Comparison of ENCODE assay signal across 32 cellular contexts in genomic region chr2:33177627-33178026, GRCh38.
"Had no signal": no experiment of that assay in that cellular context is flagged by ENCODE, and none has a peak within 500 bp of the region (broad histone marks: within the 10 kb centered on the region; RNA-seq: fewer than 3 reads in every experiment).

No MANE protein-coding gene starts in this region.

- H3K4me3 ChIP-seq: coronary artery, dorsolateral prefrontal cortex had no signal

- H3K9me3 Mint-ChIP-seq: activated B cell treated with CpG ODN at 0.5 μM for 24 hours; activated CD8-positive, alpha-beta T cell treated with anti-CD3 and anti-CD28 coated beads for 36 hours; activated T-cell treated with anti-CD3 and anti-CD28 coated beads, Interleukin-2, amount 50 U/mL, for 4 hours; activated T-helper 17 cell treated with anti-CD3 and anti-CD28 coated beads, Interleukin-2, amount 50 U/mL, for 72 hours; dendritic cell treated with granulocyte-macrophage colony-stimulating factor and Interleukin-4, amounts not matched to agents 40 ng/mL and 50 ng/mL, for 4 days; T-helper 2 cell treated with Interferon-gamma antibody and Interleukin-4, amounts not matched to agents 5 μg/mL and 100 μg/mL, for 36 hours had no signal

- H3K4me1 Mint-ChIP-seq: activated B cell treated with CpG ODN at 0.5 μM for 24 hours; activated T-helper 17 cell treated with anti-CD3 and anti-CD28 coated beads, Interleukin-2, amount 50 U/mL, for 72 hours; endodermal cell; T-helper 17 cell had no signal

- H3K27me3 Mint-ChIP-seq: activated B cell treated with CpG ODN at 0.5 μM for 24 hours; activated CD8-positive, alpha-beta T cell treated with anti-CD3 and anti-CD28 coated beads for 36 hours; activated naive CD8-positive, alpha-beta T cell; activated T-helper 17 cell treated with anti-CD3 and anti-CD28 coated beads, Interleukin-2, amount 50 U/mL, for 72 hours; dendritic cell treated with granulocyte-macrophage colony-stimulating factor and Interleukin-4, amounts not matched to agents 40 ng/mL and 50 ng/mL, for 4 days; T-helper 17 cell had no signal

- ATAC-seq: activated CD4-positive, CD25-positive, alpha-beta regulatory T cell treated with anti-CD3 and anti-CD28 coated beads, Interleukin-2, amount 50 U/mL, for 24 hours; activated CD8-positive, alpha-beta T cell treated with anti-CD3 and anti-CD28 coated beads for 36 hours; activated T-cell treated with anti-CD3 and anti-CD28 coated beads, Interleukin-2, amount 50 U/mL, for 4 hours; activated T-helper 17 cell treated with anti-CD3 and anti-CD28 coated beads, Interleukin-2, amount 50 U/mL, for 72 hours; esophagus mucosa; T-helper 17 cell had no signal

- H3K36me3 ChIP-seq: WERI-Rb-1 had no signal

- H3K36me3 Mint-ChIP-seq: activated naive CD8-positive, alpha-beta T cell had no signal

- DNase-seq: activated B cell treated with CpG ODN at 0.5 μM for 24 hours; activated CD4-positive, alpha-beta T cell treated with anti-CD3 and anti-CD28 coated beads for 48 hours; activated CD4-positive, alpha-beta T cell treated with anti-CD3 and anti-CD28 coated beads, Interleukin-2, amount 50 U/mL, for 1 hour; activated CD4-positive, alpha-beta T cell treated with anti-CD3 and anti-CD28 coated beads, Interleukin-2, amount 50 U/mL, for 48 hours; activated CD8-positive, alpha-beta memory T cell treated with anti-CD3 and anti-CD28 coated beads for 24 hours; activated CD8-positive, alpha-beta T cell treated with anti-CD3 and anti-CD28 coated beads for 36 hours; activated effector memory CD4-positive, alpha-beta T cell treated with Interleukin-2 at 50 U/mL for 16 hours; activated gamma-delta T cell treated with Interleukin-2 at 50 U/mL for 16 hours; activated naive CD4-positive, alpha-beta T cell treated with anti-CD3 and anti-CD28 coated beads, Interleukin-2, amount 50 U/mL, for 16 hours; activated naive CD4-positive, alpha-beta T cell treated with Interleukin-2 at 50 U/mL for 16 hours; activated T-cell treated with anti-CD3 and anti-CD28 coated beads, Interleukin-2, amount 50 U/mL, for 4 hours; amygdala; aorta; brain microvascular endothelial cell; central memory CD4-positive, alpha-beta T cell; cerebellar nuclear complex; dorsolateral prefrontal cortex; effector memory CD4-positive, alpha-beta T cell; endodermal cell; foreskin fibroblast; head of caudate nucleus; T-helper 1 cell; T-helper 17 cell; T1000; WERI-Rb-1 had no signal

- H3K4me3 Mint-ChIP-seq: activated B cell treated with CpG ODN at 0.5 μM for 24 hours; activated CD8-positive, alpha-beta T cell treated with anti-CD3 and anti-CD28 coated beads for 36 hours; activated naive CD8-positive, alpha-beta T cell; activated T-cell treated with anti-CD3 and anti-CD28 coated beads, Interleukin-2, amount 50 U/mL, for 4 hours; activated T-helper 17 cell treated with anti-CD3 and anti-CD28 coated beads, Interleukin-2, amount 50 U/mL, for 72 hours; dendritic cell treated with granulocyte-macrophage colony-stimulating factor and Interleukin-4, amounts not matched to agents 40 ng/mL and 50 ng/mL, for 4 days; endodermal cell; T-helper 17 cell; T-helper 2 cell treated with Interferon-gamma antibody and Interleukin-4, amounts not matched to agents 5 μg/mL and 100 μg/mL, for 36 hours had no signal

- H3K27ac Mint-ChIP-seq: activated B cell treated with CpG ODN at 0.5 μM for 24 hours; activated CD8-positive, alpha-beta T cell treated with anti-CD3 and anti-CD28 coated beads for 36 hours; activated naive CD8-positive, alpha-beta T cell; activated T-helper 17 cell treated with anti-CD3 and anti-CD28 coated beads, Interleukin-2, amount 50 U/mL, for 72 hours; dendritic cell treated with granulocyte-macrophage colony-stimulating factor and Interleukin-4, amounts not matched to agents 40 ng/mL and 50 ng/mL, for 4 days; endodermal cell; T-helper 17 cell; T-helper 2 cell treated with Interferon-gamma antibody and Interleukin-4, amounts not matched to agents 5 μg/mL and 100 μg/mL, for 36 hours had no signal

- H3K27ac ChIP-seq: brain microvascular endothelial cell, dorsolateral prefrontal cortex, WERI-Rb-1 had no signal

- H3K27me3 ChIP-seq: brain microvascular endothelial cell, dorsolateral prefrontal cortex had no signal
